In the genomic region with DNA sequence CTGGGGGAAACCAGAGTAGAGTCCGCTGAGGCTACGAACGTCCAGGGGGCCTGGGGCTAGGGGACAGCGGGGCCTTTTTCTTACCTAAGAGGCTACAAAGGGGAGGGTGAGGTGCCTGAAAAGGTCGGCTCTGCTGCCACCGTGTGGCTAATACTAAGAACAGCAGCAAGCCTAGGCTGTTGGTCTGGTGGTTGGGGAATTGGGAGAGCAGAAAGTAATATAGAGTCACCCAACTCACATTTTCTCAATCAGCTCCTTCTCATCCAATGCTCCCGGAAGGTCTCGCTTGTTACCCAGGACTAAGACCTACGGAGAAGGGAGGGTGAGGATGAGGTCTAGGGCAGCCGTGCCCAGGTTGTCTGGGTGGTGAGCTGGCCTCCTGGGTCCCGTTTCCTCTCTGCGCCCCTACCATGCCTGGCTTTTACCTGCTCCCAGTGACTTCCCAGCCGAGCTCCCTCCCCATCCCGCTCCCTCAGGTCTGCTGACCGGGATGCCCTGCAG, we compare ENCODE assay signal across 8 cellular contexts. TPM values are rescaled to one million over a fixed set of nuclear protein-coding genes. Genes with fewer than 3 reads are reported as not detected.
DNase-seq lines count a peak whose midpoint lies in the region; ATAC-seq and TF ChIP-seq lines count a peak whose summit lies in the region.

No MANE protein-coding gene starts in this region.

- no TSS peak for BruUV-seq in PC-3 (replicated peaks; lab: Mats Ljungman, UMichigan)

- no peak overlapping the region for H3K4me2 ChIP-seq in PC-3 (ENCODE audit: low read length)
- no peak overlapping the region for H3K4me2 ChIP-seq in neural progenitor cell

- no peaks in the 10 kb centered on the region for H3K36me3 ChIP-seq in PC-3 (ENCODE audit: low read depth, low read length)
- H3K36me3 ChIP-seq in neural progenitor cell: no peaks in the 10 kb centered on the region

- POLR2A ChIA-PET in AG04449 (lab: Yijun Ruan, JAX) (interaction anchor here (1.3 kb wide), 1 partner anchor 9 kb away, joined by 3 read pairs; no protein-coding TSS in a partner anchor), PC-3 (lab: Charles Lee; ENCODE audit: unreplicated experiment) (no interaction called here)

- H3K27ac Mint-ChIP-seq in activated T-helper 17 cell treated with anti-CD3 and anti-CD28 coated beads, Interleukin-2, amount 50 U/mL, for 72 hours: no peak overlapping the region
- no peak overlapping the region for H3K27ac Mint-ChIP-seq in neural progenitor cell

- H3K4me1 ChIP-seq in PC-3 (ENCODE audit: insufficient read depth, low read length) (no peaks in the 10 kb centered on the region), neural progenitor cell (no peaks in the 10 kb centered on the region)

- intact Hi-C loops in PC-3 (cut with micrococcal nuclease): no loop called here

- H3K9ac ChIP-seq in PC-3 (ENCODE audit: low read length) (no peak overlapping the region), neural progenitor cell (no peak overlapping the region)

- H3K27ac ChIP-seq in PC-3 (ENCODE audit: low read length) (no peak overlapping the region), neural progenitor cell (no peak overlapping the region)

- no peak for DNase-seq in AG04449 (ENCODE audit: low read depth, low spot score)
- DNase-seq in KG1 (lab: John Stamatoyannopoulos, UW): peak; percentile 25
- peak; percentile 67 for DNase-seq in PC-3
- peak; percentile 62 for DNase-seq in fibroblast of villous mesenchyme (ENCODE audit: low read depth)
- DNase-seq in neural progenitor cell (ENCODE audit: low spot score): peak; percentile 83

- no peaks in the 10 kb centered on the region for H3K27me3 Mint-ChIP-seq in activated T-helper 17 cell treated with anti-CD3 and anti-CD28 coated beads, Interleukin-2, amount 50 U/mL, for 72 hours
- peaks cover 2% of the 10 kb centered on the region for H3K27me3 Mint-ChIP-seq in neural progenitor cell (ENCODE audit: insufficient read depth, low read depth)

- H3K27me3 ChIP-seq in PC-3 (ENCODE audit: low read length): no peaks in the 10 kb centered on the region
- H3K27me3 ChIP-seq in neural progenitor cell: no peaks in the 10 kb centered on the region

- no peaks in the 10 kb centered on the region for H3K9me3 Mint-ChIP-seq in activated T-helper 17 cell treated with anti-CD3 and anti-CD28 coated beads, Interleukin-2, amount 50 U/mL, for 72 hours
- no peaks in the 10 kb centered on the region for H3K9me3 Mint-ChIP-seq in neural progenitor cell

- no peaks in the 10 kb centered on the region for H3K9me2 ChIP-seq in PC-3 (replicated peaks; ENCODE audit: low read length)

- CTCF ChIA-PET in AG04449 (lab: Yijun Ruan, JAX) (interaction anchor here (0.8 to 9.9 kb wide), 25 partner anchors 8 to 361 kb away, joined by 3 to 179 read pairs (median 6); a partner anchor contains a TSS), PC-3 (lab: Charles Lee) (no interaction called here)

- H3K4me3 ChIP-seq in AG04449 (ENCODE audit: low read depth, low read length) (no peak overlapping the region), PC-3 (ENCODE audit: low read length) (no peak overlapping the region), fibroblast of villous mesenchyme (ENCODE audit: low read depth, low read length) (no peak overlapping the region), neural progenitor cell (no peak overlapping the region)

- ATAC-seq in GM18498 (IDR thresholded peaks at IDR 0.05; ENCODE audit: unreplicated experiment) (peak; percentile 69), PC-3 (peak; percentile 88), GM21360 (IDR thresholded peaks at IDR 0.05; ENCODE audit: unreplicated experiment) (no peak)
- ATAC-seq in activated T-helper 17 cell treated with anti-CD3 and anti-CD28 coated beads, Interleukin-2, amount 50 U/mL, for 72 hours (replicated peaks): peak; percentile 89

- H3K9me3 ChIP-seq in PC-3 (ENCODE audit: low read length): no peaks in the 10 kb centered on the region
- no peaks in the 10 kb centered on the region for H3K9me3 ChIP-seq in neural progenitor cell (ENCODE audit: low read depth)

- no peaks in the 10 kb centered on the region for H3F3A ChIP-seq in PC-3 (ENCODE audit: low read length, unreplicated experiment)
- peaks cover 19% of the 10 kb centered on the region for H3F3A ChIP-seq in neural progenitor cell (ENCODE audit: low read depth)

- H4K20me1 ChIP-seq in PC-3 (ENCODE audit: low read length) (no peaks in the 10 kb centered on the region), neural progenitor cell (ENCODE audit: low read depth) (peaks cover 21% of the 10 kb centered on the region)

- peaks cover 63% of the 10 kb centered on the region for H3K36me3 Mint-ChIP-seq in activated T-helper 17 cell treated with anti-CD3 and anti-CD28 coated beads, Interleukin-2, amount 50 U/mL, for 72 hours (ENCODE audit: low read depth)
- peaks cover 5% of the 10 kb centered on the region for H3K36me3 Mint-ChIP-seq in neural progenitor cell

- no peak overlapping the region for H2AFZ ChIP-seq in PC-3 (ENCODE audit: low read length)
- H2AFZ ChIP-seq in neural progenitor cell (replicated peaks): no peak overlapping the region

- TF ChIP-seq CTCF in AG04449 (IDR thresholded peaks at IDR 0.05; ENCODE audit: insufficient read depth, low read length, missing control alignments) (peak; percentile 85), PC-3 (conservative IDR thresholded peaks at IDR 0.05; ENCODE audit: low read depth, low read length) (peak; percentile 75), fibroblast of villous mesenchyme (IDR thresholded peaks at IDR 0.05; ENCODE audit: insufficient read depth, low read depth, low read length) (peak; percentile 77), neural progenitor cell (IDR thresholded peaks at IDR 0.05) (peak; percentile 84)

- no peaks in the 10 kb centered on the region for H3K4me1 Mint-ChIP-seq in activated T-helper 17 cell treated with anti-CD3 and anti-CD28 coated beads, Interleukin-2, amount 50 U/mL, for 72 hours
- H3K4me1 Mint-ChIP-seq in neural progenitor cell: peaks cover 8% of the 10 kb centered on the region

- H3K4me3 Mint-ChIP-seq in activated T-helper 17 cell treated with anti-CD3 and anti-CD28 coated beads, Interleukin-2, amount 50 U/mL, for 72 hours: no peak overlapping the region
- no peak overlapping the region for H3K4me3 Mint-ChIP-seq in neural progenitor cell

- H3K79me2 ChIP-seq in PC-3 (ENCODE audit: low read length) (peaks cover 7% of the 10 kb centered on the region; the same call in 1 of the 2 replicates), neural progenitor cell (ENCODE audit: low read depth) (peaks cover 13% of the 10 kb centered on the region)

RNA-seq across cellular contexts. Expression of a gene that starts 9.3 kb away (rescaled TPM):
- 20.4 and 26.4 TPM in 2 replicates for total RNA-seq in PC-3 (2014; rRNA removed)
- 10 to 100 TPM; 43.6 to 51.4 TPM for total RNA-seq in activated T-helper 17 cell treated with anti-CD3 and anti-CD28 coated beads, Interleukin-2, amount 50 U/mL, for 72 hours
- 18.7 and 28.5 TPM in 2 replicates for total RNA-seq in fibroblast of villous mesenchyme
- 13.3 and 29.6 TPM in 2 replicates for total RNA-seq in neural progenitor cell (ENCODE audit: low replicate concordance)

RNA-seq across cellular contexts. Expression of a gene that starts 12.6 kb away (rescaled TPM):
- total RNA-seq in PC-3 (2014; rRNA removed) (0.04 TPM in 1 of 2 replicates, not detected in the other), fibroblast of villous mesenchyme (under 0.01 TPM in 1 of 2 replicates, not detected in the other), neural progenitor cell (ENCODE audit: low replicate concordance) (0.06 TPM in 1 of 2 replicates, not detected in the other)
- total RNA-seq in activated T-helper 17 cell treated with anti-CD3 and anti-CD28 coated beads, Interleukin-2, amount 50 U/mL, for 72 hours: not detected

RNA-seq across cellular contexts. Expression of a gene that starts 25.1 kb away (rescaled TPM):
- not detected in 2 replicates for total RNA-seq in PC-3 (2014; rRNA removed)
- total RNA-seq in activated T-helper 17 cell treated with anti-CD3 and anti-CD28 coated beads, Interleukin-2, amount 50 U/mL, for 72 hours: 100 to 1,000 TPM; 238 to 281 TPM
- total RNA-seq in fibroblast of villous mesenchyme: not detected in 2 replicates
- total RNA-seq in neural progenitor cell (ENCODE audit: low replicate concordance): not detected in 2 replicates

RNA-seq across cellular contexts. Expression of a gene that starts 58.3 kb away (rescaled TPM):
- total RNA-seq in PC-3 (2014; rRNA removed) (0.23 and 0.26 TPM in 2 replicates), fibroblast of villous mesenchyme (not detected in 2 replicates), neural progenitor cell (ENCODE audit: low replicate concordance) (0.25 TPM in 1 of 2 replicates, not detected in the other)
- under 1 TPM in 1 of 2 donors, not detected in 1; 0.21 TPM for total RNA-seq in activated T-helper 17 cell treated with anti-CD3 and anti-CD28 coated beads, Interleukin-2, amount 50 U/mL, for 72 hours

Comparison
In these comparisons a context has a peak if more than half of its experiments do, and no peak if none do; other contexts are left out.
1. RNA of a gene that starts 25.1 kb away (total RNA-seq): 238 to 281 TPM in activated T-helper 17 cell treated with anti-CD3 and anti-CD28 coated beads, Interleukin-2, amount 50 U/mL, for 72 hours; not detected in PC-3, not detected in fibroblast of villous mesenchyme and not detected in neural progenitor cell; every median in the first group is over 100 times any median in the second.
2. Peak in every context shown above with its lines, with median percentiles within 50 percentile points of each other: CTCF ChIP-seq.